ENCODE assay signal across 16 cellular contexts in genomic region chr3:109154989-109155388, GRCh38. TPM values are rescaled to one million over a fixed set of nuclear protein-coding genes. Genes with fewer than 3 reads are reported as not detected.
"Had no signal": no experiment of that assay in that cellular context is flagged by ENCODE, and none has a peak within 500 bp of the region (broad histone marks: within the 10 kb centered on the region; RNA-seq: fewer than 3 reads in every experiment).

No MANE protein-coding gene starts in this region.

- H3K36me3 Mint-ChIP-seq: activated CD4-positive, alpha-beta memory T cell treated with anti-CD3 and anti-CD28 coated beads for 36 hours; natural killer cell treated with Interleukin-12 subunit alpha and Interleukin-12 subunit beta and Interleukin-15 and Interleukin-18, amount 100 ng/mL, for 72 hours; stimulated activated naive B cell treated with anti-CD40 and anti-IgM and Interleukin-4, amounts not matched to agents 10 μg/mL and 1 μg/mL and 100 μg/mL, for 72 hours had no signal

- H3K36me3 ChIP-seq: cardiac muscle cell, gastrocnemius medialis, sigmoid colon, tibial nerve had no signal

- H3K27ac Mint-ChIP-seq: activated CD4-positive, alpha-beta memory T cell treated with anti-CD3 and anti-CD28 coated beads for 36 hours; activated naive CD8-positive, alpha-beta T cell treated with anti-CD3 and anti-CD28 coated beads for 36 hours; natural killer cell treated with Interleukin-12 subunit alpha and Interleukin-12 subunit beta and Interleukin-15 and Interleukin-18, amount 100 ng/mL, for 72 hours; stimulated activated naive B cell treated with anti-CD40 and anti-IgM and Interleukin-4, amounts not matched to agents 10 μg/mL and 1 μg/mL and 100 μg/mL, for 72 hours had no signal

- H3K4me3 ChIP-seq: cardiac muscle cell, gastrocnemius medialis, psoas muscle, sigmoid colon, tibial nerve had no signal

- H3K9me3 Mint-ChIP-seq: activated CD4-positive, alpha-beta memory T cell treated with anti-CD3 and anti-CD28 coated beads for 36 hours; activated T-cell treated with anti-CD3 and anti-CD28 coated beads, Interleukin-2, amount 50 U/mL, for 4 hours had no signal

- DNase-seq: activated CD4-positive, alpha-beta memory T cell treated with anti-CD3 and anti-CD28 coated beads for 36 hours; activated gamma-delta T cell; activated naive CD8-positive, alpha-beta T cell treated with anti-CD3 and anti-CD28 coated beads for 36 hours; activated T-cell treated with anti-CD3 and anti-CD28 coated beads, Interleukin-2, amount 50 U/mL, for 4 hours; gastrocnemius medialis; left cardiac atrium; psoas muscle; sigmoid colon; stimulated activated CD4-positive, alpha-beta T cell treated with anti-CD3 and anti-CD28 coated beads, Interleukin-2, amount 100 ng/mL, for 24 hours; stimulated activated naive B cell treated with anti-CD40 and anti-IgM and Interleukin-4, amounts not matched to agents 10 μg/mL and 1 μg/mL and 100 μg/mL, for 72 hours had no signal

- H3K4me1 Mint-ChIP-seq: activated naive CD8-positive, alpha-beta T cell treated with anti-CD3 and anti-CD28 coated beads for 36 hours; stimulated activated naive B cell treated with anti-CD40 and anti-IgM and Interleukin-4, amounts not matched to agents 10 μg/mL and 1 μg/mL and 100 μg/mL, for 72 hours had no signal

- H3K4me3 Mint-ChIP-seq: activated CD4-positive, alpha-beta memory T cell treated with anti-CD3 and anti-CD28 coated beads for 36 hours; activated naive CD8-positive, alpha-beta T cell treated with anti-CD3 and anti-CD28 coated beads for 36 hours; activated T-cell treated with anti-CD3 and anti-CD28 coated beads, Interleukin-2, amount 50 U/mL, for 4 hours; natural killer cell treated with Interleukin-12 subunit alpha and Interleukin-12 subunit beta and Interleukin-15 and Interleukin-18, amount 100 ng/mL, for 72 hours; stimulated activated naive B cell treated with anti-CD40 and anti-IgM and Interleukin-4, amounts not matched to agents 10 μg/mL and 1 μg/mL and 100 μg/mL, for 72 hours had no signal

- H3K27me3 Mint-ChIP-seq: activated CD4-positive, alpha-beta memory T cell treated with anti-CD3 and anti-CD28 coated beads for 36 hours; activated naive CD8-positive, alpha-beta T cell treated with anti-CD3 and anti-CD28 coated beads for 36 hours; natural killer cell treated with Interleukin-12 subunit alpha and Interleukin-12 subunit beta and Interleukin-15 and Interleukin-18, amount 100 ng/mL, for 72 hours; stimulated activated naive B cell treated with anti-CD40 and anti-IgM and Interleukin-4, amounts not matched to agents 10 μg/mL and 1 μg/mL and 100 μg/mL, for 72 hours had no signal

- H3K27ac ChIP-seq: cardiac muscle cell, gastrocnemius medialis, psoas muscle, sigmoid colon, tibial nerve, VCaP had no signal

- ATAC-seq: activated T-cell treated with anti-CD3 and anti-CD28 coated beads, Interleukin-2, amount 50 U/mL, for 4 hours; gastrocnemius medialis; left cardiac atrium; natural killer cell treated with Interleukin-12 subunit alpha and Interleukin-12 subunit beta and Interleukin-15 and Interleukin-18, amount 100 ng/mL, for 72 hours; psoas muscle; stimulated activated naive B cell treated with anti-CD40 and anti-IgM and Interleukin-4, amounts not matched to agents 10 μg/mL and 1 μg/mL and 100 μg/mL, for 72 hours had no signal

- H3K9me3 ChIP-seq: gastrocnemius medialis, psoas muscle, tibial nerve had no signal

- H3K4me1 ChIP-seq: gastrocnemius medialis, psoas muscle, sigmoid colon, tibial nerve had no signal

- H3K27me3 ChIP-seq: cardiac muscle cell, gastrocnemius medialis, sigmoid colon, tibial nerve had no signal

RNA-seq across cellular contexts. Expression of gene C3orf85, which starts 18.5 kb away (rescaled TPM):
- total RNA-seq: activated CD4-positive, alpha-beta memory T cell treated with anti-CD3 and anti-CD28 coated beads for 36 hours; activated naive CD8-positive, alpha-beta T cell treated with anti-CD3 and anti-CD28 coated beads for 36 hours; activated T-cell treated with anti-CD3 and anti-CD28 coated beads, Interleukin-2, amount 50 U/mL, for 4 hours; cardiac muscle cell; gastrocnemius medialis; left cardiac atrium; natural killer cell treated with Interleukin-12 subunit alpha and Interleukin-12 subunit beta and Interleukin-15 and Interleukin-18, amount 100 ng/mL, for 72 hours; osteoblast; psoas muscle; sigmoid colon; subcutaneous adipose tissue; tibial nerve had no signal
- polyA plus RNA-seq: cardiac muscle cell had no signal

RNA-seq across cellular contexts. Expression of gene MORC1, which starts 37.1 kb away (rescaled TPM):
- total RNA-seq: activated CD4-positive, alpha-beta memory T cell treated with anti-CD3 and anti-CD28 coated beads for 36 hours; activated naive CD8-positive, alpha-beta T cell treated with anti-CD3 and anti-CD28 coated beads for 36 hours; activated T-cell treated with anti-CD3 and anti-CD28 coated beads, Interleukin-2, amount 50 U/mL, for 4 hours; cardiac muscle cell; gastrocnemius medialis; left cardiac atrium; natural killer cell treated with Interleukin-12 subunit alpha and Interleukin-12 subunit beta and Interleukin-15 and Interleukin-18, amount 100 ng/mL, for 72 hours; osteoblast; psoas muscle; sigmoid colon had no signal
- polyA plus RNA-seq: cardiac muscle cell, psoas muscle had no signal
